9 cellular contexts compared by ENCODE assay signal in genomic region chr3:136109499-136109898, GRCh38.
DNase-seq lines count a peak whose midpoint lies in the region; ATAC-seq lines count a peak whose summit lies in the region.
"Had no signal": no experiment of that assay in that cellular context is flagged by ENCODE, and none has a peak within 500 bp of the region (broad histone marks: within the 10 kb centered on the region; RNA-seq: fewer than 3 reads in every experiment).

No MANE protein-coding gene starts in this region.

- in situ Hi-C loops in KBM-7 (cut with MboI; ENCODE audit: low pct_unique_long_range_greater_than_20kb, low sequenced_read_pairs), result no loop called here

- H3K4me3 Mint-ChIP-seq in effector memory CD8-positive, alpha-beta T cell, result no peak overlapping the region
- H3K4me3 Mint-ChIP-seq: natural killer cell treated with Interleukin-12 subunit alpha and Interleukin-12 subunit beta and Interleukin-15 and Interleukin-18, amount 100 ng/mL, for 72 hours had no signal

- no peak for DNase-seq in effector memory CD8-positive, alpha-beta T cell
- no peak for DNase-seq in KBM-7
- DNase-seq in stimulated activated CD4-positive, alpha-beta T cell treated with anti-CD3 and anti-CD28 coated beads, Interleukin-4, amount 100 ng/mL, for 1 hour, result no peak
- no peak for DNase-seq in DMS79 (lab: John Stamatoyannopoulos, UW)
- DNase-seq: NK-92 treated with Interleukin-12 subunit alpha and Interleukin-12 subunit beta, amount 100 ng/mL, for 24 hours had no signal

- ATAC-seq in GM18907 (IDR thresholded peaks at IDR 0.05; ENCODE audit: unreplicated experiment), result peak; percentile 97
- peak; percentile 99 for ATAC-seq in GM21576 (IDR thresholded peaks at IDR 0.05; ENCODE audit: unreplicated experiment)
- ATAC-seq in HG03108 (IDR thresholded peaks at IDR 0.05; ENCODE audit: unreplicated experiment), result peak; percentile 97
- ATAC-seq in effector memory CD8-positive, alpha-beta T cell (replicated peaks), result no peak

- H3K27ac Mint-ChIP-seq in effector memory CD8-positive, alpha-beta T cell, result peak overlapping the region; percentile 36 to 46

- H3K9me3 Mint-ChIP-seq in effector memory CD8-positive, alpha-beta T cell, result no peaks in the 10 kb centered on the region
- H3K9me3 Mint-ChIP-seq: natural killer cell treated with Interleukin-12 subunit alpha and Interleukin-12 subunit beta and Interleukin-15 and Interleukin-18, amount 100 ng/mL, for 72 hours had no signal

- peaks cover 5% of the 10 kb centered on the region for H3K36me3 Mint-ChIP-seq in effector memory CD8-positive, alpha-beta T cell (ENCODE audit: insufficient read depth)
- H3K36me3 Mint-ChIP-seq: natural killer cell treated with Interleukin-12 subunit alpha and Interleukin-12 subunit beta and Interleukin-15 and Interleukin-18, amount 100 ng/mL, for 72 hours had no signal

- H3K27me3 Mint-ChIP-seq in effector memory CD8-positive, alpha-beta T cell, result no peaks in the 10 kb centered on the region
- H3K27me3 Mint-ChIP-seq: natural killer cell treated with Interleukin-12 subunit alpha and Interleukin-12 subunit beta and Interleukin-15 and Interleukin-18, amount 100 ng/mL, for 72 hours had no signal

- H3K4me1 Mint-ChIP-seq in effector memory CD8-positive, alpha-beta T cell (ENCODE audit: low read depth in 2 of 2), result peaks cover 0 to 3% of the 10 kb centered on the region in 2 donors
